ENCODE assay signal across 15 cellular contexts in the genomic region with DNA sequence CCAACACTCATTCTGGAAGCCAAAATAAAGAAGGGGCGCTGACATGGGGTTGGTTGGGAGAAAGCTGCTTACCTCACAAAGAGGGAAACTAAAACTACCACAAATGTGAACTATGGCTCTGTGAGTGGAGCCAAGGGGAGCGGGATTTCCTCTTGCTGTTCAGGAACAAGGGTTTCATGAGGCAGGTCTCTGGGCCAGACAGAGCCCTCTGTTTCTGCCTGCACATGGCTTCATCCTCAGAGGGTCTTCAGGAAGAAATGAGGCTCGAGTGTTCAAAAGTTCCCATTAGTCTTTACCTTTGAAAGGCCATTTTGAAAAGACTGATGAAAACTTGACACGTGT. TPM values are rescaled to one million over a fixed set of nuclear protein-coding genes. Genes with fewer than 3 reads are reported as not detected.
DNase-seq lines count a peak whose midpoint lies in the region; ATAC-seq and TF ChIP-seq lines count a peak whose summit lies in the region.
"Had no signal": no experiment of that assay in that cellular context is flagged by ENCODE, and none has a peak within 500 bp of the region (broad histone marks: within the 10 kb centered on the region; RNA-seq: fewer than 3 reads in every experiment).

No MANE protein-coding gene starts in this region.

- H3K9me3 Mint-ChIP-seq in HFFc6: peaks cover 20% of the 10 kb centered on the region
- peaks cover 13 to 15% of the 10 kb centered on the region in 2 donors for H3K9me3 Mint-ChIP-seq in stimulated activated naive B cell treated with anti-CD40 and anti-IgM and Interleukin-4, amounts not matched to agents 10 μg/mL and 1 μg/mL and 100 μg/mL, for 72 hours

- H3K27ac ChIP-seq in RWPE2 (ENCODE audit: poor library complexity, severe bottlenecking) (peak overlapping the region; percentile 98), layer of hippocampus (ENCODE audit: low read depth, low read length) (peak overlapping the region; percentile 36)
- H3K27ac ChIP-seq in effector memory CD4-positive, alpha-beta T cell (ENCODE audit: insufficient read depth, low read length, poor library complexity, severe bottlenecking): no peak overlapping the region

- peaks cover 9% of the 10 kb centered on the region for H3K9me3 ChIP-seq in RWPE2 (ENCODE audit: severe bottlenecking)
- H3K9me3 ChIP-seq in effector memory CD4-positive, alpha-beta T cell (ENCODE audit: control insufficient read depth, low read length): no peaks in the 10 kb centered on the region

- peaks cover 2% of the 10 kb centered on the region; the same call in 1 of the 2 replicates for H3K27me3 Mint-ChIP-seq in HFFc6 (ENCODE audit: insufficient read depth)
- H3K27me3 Mint-ChIP-seq in stimulated activated naive B cell treated with anti-CD40 and anti-IgM and Interleukin-4, amounts not matched to agents 10 μg/mL and 1 μg/mL and 100 μg/mL, for 72 hours: peaks cover 0 to 5% of the 10 kb centered on the region in 2 donors

- TF ChIP-seq CTCF in HFFc6 (IDR thresholded peaks at IDR 0.05) (no peak), RWPE2 (IDR thresholded peaks at IDR 0.05; ENCODE audit: poor library complexity, severe bottlenecking) (no peak)

- H3K4me1 Mint-ChIP-seq in HFFc6 (ENCODE audit: low read depth): peaks cover 62% of the 10 kb centered on the region
- peaks cover 12 to 13% of the 10 kb centered on the region in 2 donors for H3K4me1 Mint-ChIP-seq in stimulated activated naive B cell treated with anti-CD40 and anti-IgM and Interleukin-4, amounts not matched to agents 10 μg/mL and 1 μg/mL and 100 μg/mL, for 72 hours

- peaks cover 25% of the 10 kb centered on the region for H3K36me3 Mint-ChIP-seq in HFFc6 (ENCODE audit: low read depth)
- peaks cover 11 to 18% of the 10 kb centered on the region in 2 donors for H3K36me3 Mint-ChIP-seq in stimulated activated naive B cell treated with anti-CD40 and anti-IgM and Interleukin-4, amounts not matched to agents 10 μg/mL and 1 μg/mL and 100 μg/mL, for 72 hours

- H3K4me1 ChIP-seq in RWPE2 (ENCODE audit: insufficient read depth, poor library complexity, severe bottlenecking): peaks cover 22% of the 10 kb centered on the region
- H3K4me1 ChIP-seq in effector memory CD4-positive, alpha-beta T cell (ENCODE audit: control insufficient read depth, insufficient read depth, low read length, poor library complexity, severe bottlenecking): no peaks in the 10 kb centered on the region
- H3K4me1 ChIP-seq: HAP-1 had no signal

- H3K4me3 Mint-ChIP-seq in HFFc6: peak overlapping the region; percentile 42
- no peak overlapping the region for H3K4me3 Mint-ChIP-seq in stimulated activated naive B cell treated with anti-CD40 and anti-IgM and Interleukin-4, amounts not matched to agents 10 μg/mL and 1 μg/mL and 100 μg/mL, for 72 hours
- H3K4me3 Mint-ChIP-seq: T-cell had no signal

- no peak for ATAC-seq in RWPE2 (ENCODE audit: low read depth)
- ATAC-seq in stimulated activated naive B cell treated with anti-CD40 and anti-IgM and Interleukin-4, amounts not matched to agents 10 μg/mL and 1 μg/mL and 100 μg/mL, for 72 hours (replicated peaks): no peak

- H3K4me3 ChIP-seq in RWPE2 (ENCODE audit: severe bottlenecking): no peak overlapping the region
- H3K4me3 ChIP-seq in effector memory CD4-positive, alpha-beta T cell (ENCODE audit: insufficient read depth, low read depth, low read length, poor library complexity, severe bottlenecking): no peak overlapping the region
- H3K4me3 ChIP-seq: HAP-1 had no signal

- H3K27ac Mint-ChIP-seq in HFFc6: peak overlapping the region; percentile 87
- H3K27ac Mint-ChIP-seq in stimulated activated naive B cell treated with anti-CD40 and anti-IgM and Interleukin-4, amounts not matched to agents 10 μg/mL and 1 μg/mL and 100 μg/mL, for 72 hours: peak overlapping the region; percentile 86

- DNase-seq in HFFc6 (no peak), RWPE2 (ENCODE audit: low spot score) (no peak), NCI-H187 treated with DMSO at 0.1 percent for 48 hours (lab: John Stamatoyannopoulos, UW) (no peak)
- no peak for DNase-seq in stimulated activated naive B cell treated with anti-CD40 and anti-IgM and Interleukin-4, amounts not matched to agents 10 μg/mL and 1 μg/mL and 100 μg/mL, for 72 hours
- no peak for DNase-seq in stimulated activated naive CD4-positive, alpha-beta T cell treated with Interleukin-2 at 50 U/mL for 16 hours (lab: John Stamatoyannopoulos, UW)
- no peak for DNase-seq in effector memory CD4-positive, alpha-beta T cell
- DNase-seq: activated CD4-positive, alpha-beta T cell treated with anti-CD3 and anti-CD28 coated beads for 1 hour; activated T-cell treated with anti-CD3 and anti-CD28 coated beads, Interleukin-2, amount 50 U/mL, for 1 hour; cortex of kidney; NCI-H2227 treated with DMSO at 0.1 percent for 48 hours; stimulated activated naive CD8-positive, alpha-beta T cell treated with anti-CD3 and anti-CD28 coated beads, Interleukin-15, Interleukin-2, amounts not matched to agents 100 U/mL and 50 U/mL, for 24 hours had no signal

- H3K36me3 ChIP-seq in RWPE2 (ENCODE audit: low read depth): no peaks in the 10 kb centered on the region
- H3K36me3 ChIP-seq in effector memory CD4-positive, alpha-beta T cell (ENCODE audit: control insufficient read depth, insufficient read depth, low read length): no peaks in the 10 kb centered on the region
- H3K36me3 ChIP-seq: HAP-1 had no signal

- H3K27me3 ChIP-seq in RWPE2 (ENCODE audit: insufficient read depth, poor library complexity, severe bottlenecking) (no peaks in the 10 kb centered on the region), layer of hippocampus (ENCODE audit: control insufficient read depth, insufficient read depth, low read length) (no peaks in the 10 kb centered on the region)
- H3K27me3 ChIP-seq in effector memory CD4-positive, alpha-beta T cell (replicated peaks; ENCODE audit: control insufficient read depth, insufficient read depth, low read length, poor library complexity, severe bottlenecking): no peaks in the 10 kb centered on the region

RNA-seq across cellular contexts. Expression of gene IL12A, which starts 58.8 kb away (rescaled TPM):
- total RNA-seq in HFFc6 (2021; fragmentation: NEBNext Ultra II Directional; extraction: Animal tissue kit (Norgen Biotek cat#: 25700)): 1 to 10 TPM; 1.8 to 3.0 (median 2.1) TPM
- total RNA-seq: HT-29 had no signal
